Comparison of ENCODE assay signal across 15 cellular contexts in genomic region chr6:30766461-30767157, GRCh38. TPM values are rescaled to one million over a fixed set of nuclear protein-coding genes. Genes with fewer than 3 reads are reported as not detected.
A peak's percentile ranks its signal among the peaks of the same experiment; 100 is the strongest.
DNase-seq lines count a peak whose midpoint lies in the region; ATAC-seq and TF ChIP-seq lines count a peak whose summit lies in the region.
"Had no signal": no experiment of that assay in that cellular context is flagged by ENCODE, and none has a peak within 500 bp of the region (broad histone marks: within the 10 kb centered on the region; RNA-seq: fewer than 3 reads in every experiment).

No MANE protein-coding gene starts in this region.

- CTCF ChIA-PET in activated CD4-positive, alpha-beta T cell treated with anti-CD3 and anti-CD28 coated beads for 36 hours (lab: Charles Lee), result interaction anchor here (0.7 to 1.5 kb wide), 7 partner anchors 20 to 313 kb away, joined by 3 to 9 read pairs (median 3); no protein-coding TSS in a partner anchor
- CTCF ChIA-PET in Panc1 (lab: Charles Lee), result no interaction called here

- in situ Hi-C loops in Panc1 (cut with HindIII; ENCODE audit: low pct_unique_long_range_greater_than_20kb, low sequenced_read_pairs), result no loop called here
- in situ Hi-C loops in GM13976 (cut with MboI; ENCODE audit: low sequenced_read_pairs, unreplicated experiment), result no loop called here

- no peaks in the 10 kb centered on the region for H3K27me3 Mint-ChIP-seq in activated CD4-positive, alpha-beta T cell treated with anti-CD3 and anti-CD28 coated beads for 36 hours
- H3K27me3 Mint-ChIP-seq in endodermal cell (ENCODE audit: insufficient read depth), result no peaks in the 10 kb centered on the region
- H3K27me3 Mint-ChIP-seq in nephron progenitor cell (ENCODE audit: low read depth, poor library complexity), result peaks cover 6% of the 10 kb centered on the region

- no peak for TF ChIP-seq CTCF in Panc1 (IDR thresholded peaks at IDR 0.05)
- no peak for TF ChIP-seq CTCF in endodermal cell (conservative IDR thresholded peaks at IDR 0.05)
- no peak for TF ChIP-seq CTCF in nephron progenitor cell (IDR thresholded peaks at IDR 0.05)
- no peak for TF ChIP-seq CTCF in GM13976 (IDR thresholded peaks at IDR 0.05; ENCODE audit: borderline replicate concordance, control extremely low read depth, extremely low read depth, insufficient read depth, missing control alignments)

- no peak for DNase-seq in activated CD4-positive, alpha-beta T cell treated with anti-CD3 and anti-CD28 coated beads for 36 hours
- DNase-seq in activated CD4-positive, alpha-beta T cell treated with anti-CD3 and anti-CD28 coated beads for 4 hours, result no peak
- DNase-seq in Panc1 (ENCODE audit: low read depth, low spot score) (no peak), endodermal cell (no peak), nephron progenitor cell (no peak), NOMO-1 treated with dmso at 0.1 percent for 144 hours (lab: John Stamatoyannopoulos, UW; ENCODE audit: unreplicated experiment) (no peak), GM13976 (ENCODE audit: low spot score) (no peak)
- DNase-seq: 8988T, left lung, small intestine had no signal

- no peak overlapping the region for H3K9ac ChIP-seq in endodermal cell (ENCODE audit: extremely low read depth, low read length, poor library complexity, severe bottlenecking)

- no peak overlapping the region for H3K4me3 ChIP-seq in Panc1 (ENCODE audit: low read depth in 2 of 2, low read length in 2 of 2)
- H3K4me3 ChIP-seq in endodermal cell (ENCODE audit: low read length), result no peak overlapping the region
- H3K4me3 ChIP-seq: HAP-1, left lung, SJSA1, thoracic aorta had no signal

- peak overlapping the region; percentile 11 for H3K4me3 Mint-ChIP-seq in activated CD4-positive, alpha-beta T cell treated with anti-CD3 and anti-CD28 coated beads for 36 hours
- H3K4me3 Mint-ChIP-seq in endodermal cell, result no peak overlapping the region
- H3K4me3 Mint-ChIP-seq in nephron progenitor cell, result no peak overlapping the region

- intact Hi-C loops in activated CD4-positive, alpha-beta T cell treated with anti-CD3 and anti-CD28 coated beads for 36 hours (cut with DNase I, micrococcal nuclease), result loop anchor here in 1 of 2 experiments (5.0 kb wide), 1 partner anchor 436 kb away; no protein-coding TSS in a partner anchor
- intact Hi-C loops in Panc1 (cut with micrococcal nuclease; ENCODE audit: unreplicated experiment), result no loop called here

- H3K27me3 ChIP-seq in Panc1 (ENCODE audit: control insufficient read depth, insufficient read depth, low read length) (no peaks in the 10 kb centered on the region), endodermal cell (ENCODE audit: control insufficient read depth, insufficient read depth, low read length, poor library complexity, severe bottlenecking) (no peaks in the 10 kb centered on the region)
- H3K27me3 ChIP-seq: left lung, SJSA1 had no signal

- peak overlapping the region; percentile 85 for H3K27ac ChIP-seq in Panc1 (ENCODE audit: low read length)
- no peak overlapping the region for H3K27ac ChIP-seq in endodermal cell (ENCODE audit: low read depth, low read length)
- H3K27ac ChIP-seq: left lung, neutrophil, thoracic aorta had no signal

- H3K27ac Mint-ChIP-seq in activated CD4-positive, alpha-beta T cell treated with anti-CD3 and anti-CD28 coated beads for 36 hours, result peak overlapping the region; percentile 98
- H3K27ac Mint-ChIP-seq in endodermal cell (peak overlapping the region; percentile 86), nephron progenitor cell (peak overlapping the region; percentile 32)

- H3K36me3 Mint-ChIP-seq in activated CD4-positive, alpha-beta T cell treated with anti-CD3 and anti-CD28 coated beads for 36 hours (ENCODE audit: low read depth), result peaks cover 4% of the 10 kb centered on the region
- H3K36me3 Mint-ChIP-seq in endodermal cell (ENCODE audit: low read depth), result no peaks in the 10 kb centered on the region
- H3K36me3 Mint-ChIP-seq in nephron progenitor cell (ENCODE audit: low read depth), result no peaks in the 10 kb centered on the region

- POLR2A ChIA-PET in activated CD4-positive, alpha-beta T cell treated with anti-CD3 and anti-CD28 coated beads for 36 hours (lab: Charles Lee), result interaction anchor here (0.6 to 1.5 kb wide), 5 partner anchors 9 to 123 kb away, joined by 3 to 6 read pairs (median 5); no protein-coding TSS in a partner anchor
- POLR2A ChIA-PET in Panc1 (lab: Charles Lee), result interaction anchor here (0.6 kb wide), 1 partner anchor 11 kb away, joined by 4 read pairs; no protein-coding TSS in a partner anchor

- peaks cover 86% of the 10 kb centered on the region for H3K4me1 Mint-ChIP-seq in activated CD4-positive, alpha-beta T cell treated with anti-CD3 and anti-CD28 coated beads for 36 hours
- H3K4me1 Mint-ChIP-seq in endodermal cell, result peaks cover 52% of the 10 kb centered on the region
- peaks cover 70% of the 10 kb centered on the region for H3K4me1 Mint-ChIP-seq in nephron progenitor cell

- no TSS peak for BruUV-seq in Panc1 (replicated peaks; lab: Mats Ljungman, UMichigan)

- H3K36me3 ChIP-seq in Panc1 (ENCODE audit: control insufficient read depth, insufficient read depth, low read length) (no peaks in the 10 kb centered on the region), endodermal cell (ENCODE audit: control insufficient read depth, insufficient read depth, low read length) (no peaks in the 10 kb centered on the region)
- H3K36me3 ChIP-seq: HAP-1, left lung, neutrophil, SJSA1, thoracic aorta had no signal

- H3K9me3 Mint-ChIP-seq in activated CD4-positive, alpha-beta T cell treated with anti-CD3 and anti-CD28 coated beads for 36 hours (ENCODE audit: low read depth), result peaks cover 2% of the 10 kb centered on the region
- H3K9me3 Mint-ChIP-seq in endodermal cell (peaks cover 2% of the 10 kb centered on the region), nephron progenitor cell (no peaks in the 10 kb centered on the region)

- H3K9me3 ChIP-seq in Panc1 (ENCODE audit: control insufficient read depth, insufficient read depth, low read depth, low read length) (no peaks in the 10 kb centered on the region), endodermal cell (ENCODE audit: control insufficient read depth, low read length) (no peaks in the 10 kb centered on the region)
- H3K9me3 ChIP-seq: HAP-1, left lung, neutrophil, SJSA1, thoracic aorta had no signal

- ATAC-seq in activated CD4-positive, alpha-beta T cell treated with anti-CD3 and anti-CD28 coated beads for 36 hours, result no peak
- ATAC-seq in Panc1 (no peak), GM19328 (IDR thresholded peaks at IDR 0.05; ENCODE audit: unreplicated experiment) (no peak)
- ATAC-seq: left lung had no signal

- 67 to 87% methylated on average over 4 to 6 of the region's 6 CpGs for WGBS in endodermal cell (ENCODE audit: insufficient coverage in 1 of 2, insufficient read length in 1 of 2), 2 experiments

- peaks cover 36% of the 10 kb centered on the region for H3K4me1 ChIP-seq in Panc1 (ENCODE audit: control insufficient read depth, insufficient read depth, low read length)
- peaks cover 13% of the 10 kb centered on the region for H3K4me1 ChIP-seq in endodermal cell (ENCODE audit: control insufficient read depth, insufficient read depth, low read length)

RNA-seq across cellular contexts. Expression of gene IER3, which starts 22.3 kb away (rescaled TPM):
- total RNA-seq in activated CD4-positive, alpha-beta T cell treated with anti-CD3 and anti-CD28 coated beads for 36 hours, result 100 to 1,000 TPM; 196 to 221 TPM
- 106 TPM for total RNA-seq in Panc1 (2021; ENCODE audit: unreplicated experiment)
- 166 TPM for polyA plus RNA-seq in Panc1 (2012; ENCODE audit: insufficient read length)
- 100 to 1,000 TPM; 102 to 136 TPM for total RNA-seq in endodermal cell
- 51.3 TPM for polyA plus RNA-seq in endodermal cell (2013, experiment 1 of 2)
- 74.4 TPM for polyA plus RNA-seq in endodermal cell (2013, experiment 2 of 2)

RNA-seq across cellular contexts. Expression of gene FLOT1, which starts 24.1 kb away (rescaled TPM):
- 100 to 1,000 TPM; 155 to 188 TPM for total RNA-seq in activated CD4-positive, alpha-beta T cell treated with anti-CD3 and anti-CD28 coated beads for 36 hours
- total RNA-seq in Panc1 (2021; ENCODE audit: unreplicated experiment) (176 TPM), endodermal cell (100 to 1,000 TPM; 121 to 141 TPM)
- 221 TPM for polyA plus RNA-seq in Panc1 (2012; ENCODE audit: insufficient read length)
- polyA plus RNA-seq in endodermal cell (2013, experiment 1 of 2), result 119 TPM
- polyA plus RNA-seq in endodermal cell (2013, experiment 2 of 2), result 111 TPM

RNA-seq across cellular contexts. Expression of gene TUBB, which starts 46.5 kb away (rescaled TPM):
- 1,000 to 10,000 TPM; 1,569 to 1,746 TPM for total RNA-seq in activated CD4-positive, alpha-beta T cell treated with anti-CD3 and anti-CD28 coated beads for 36 hours
- total RNA-seq in Panc1 (2021; ENCODE audit: unreplicated experiment), result 853 TPM
- polyA plus RNA-seq in Panc1 (2012; ENCODE audit: insufficient read length), result 1,083 TPM
- 1,000 to 10,000 TPM; 1,504 to 1,815 TPM for total RNA-seq in endodermal cell
- polyA plus RNA-seq in endodermal cell (2013, experiment 1 of 2), result 2,363 TPM
- polyA plus RNA-seq in endodermal cell (2013, experiment 2 of 2), result 2,162 TPM

RNA-seq across cellular contexts. Expression of gene MDC1, which starts 49.5 kb away (rescaled TPM):
- total RNA-seq in activated CD4-positive, alpha-beta T cell treated with anti-CD3 and anti-CD28 coated beads for 36 hours, result 100 to 1,000 TPM in 1 of 2 experiments, 10 to 100 TPM in 1; 92.0 to 101 TPM
- total RNA-seq in Panc1 (2021; ENCODE audit: unreplicated experiment) (68.6 TPM), endodermal cell (10 to 100 TPM; 79.0 to 95.1 TPM)
- 36.0 TPM for polyA plus RNA-seq in Panc1 (2012; ENCODE audit: insufficient read length)
- 80.0 TPM for polyA plus RNA-seq in endodermal cell (2013, experiment 1 of 2)
- polyA plus RNA-seq in endodermal cell (2013, experiment 2 of 2), result 74.0 TPM

Comparison
In these comparisons a context has a peak if more than half of its experiments do, and no peak if none do; other contexts are left out.
1. H3K27ac Mint-ChIP-seq: peak in every context shown above with its lines; median percentile 98 in activated CD4-positive, alpha-beta T cell treated with anti-CD3 and anti-CD28 coated beads for 36 hours; 86 in endodermal cell; 32 in nephron progenitor cell.